9 cellular contexts compared by ENCODE assay signal in genomic region chr5:135242021-135242480, GRCh38.
DNase-seq lines count a peak whose midpoint lies in the region; ATAC-seq and TF ChIP-seq lines count a peak whose summit lies in the region.
"Had no signal": no experiment of that assay in that cellular context is flagged by ENCODE, and none has a peak within 500 bp of the region (broad histone marks: within the 10 kb centered on the region; RNA-seq: fewer than 3 reads in every experiment).

No MANE protein-coding gene starts in this region.

- H3K4me3 ChIP-seq in cardiac fibroblast (replicated peaks in 1 of 2; ENCODE audit: low read depth in 2 of 2, low read length in 2 of 2): no peak overlapping the region

- intact Hi-C loops in left colon (cut with DNase I, micrococcal nuclease): no loop called here

- no peak for TF ChIP-seq CTCF in cardiac fibroblast (IDR thresholded peaks at IDR 0.05; ENCODE audit: low read depth, low read length)

- ATAC-seq in left colon (peak; percentile 54), HG03378 (IDR thresholded peaks at IDR 0.05; ENCODE audit: unreplicated experiment) (no peak)
- ATAC-seq: activated naive CD8-positive, alpha-beta T cell treated with anti-CD3 and anti-CD28 coated beads, Interleukin-2, amount 50 U/mL, for 24 hours had no signal

- DNase-seq in activated CD4-positive, CD25-positive, alpha-beta regulatory T cell treated with anti-CD3 and anti-CD28 coated beads, Interleukin-2, amount 50 U/mL, for 72 hours: peak; percentile 5
- no peak for DNase-seq in activated CD4-positive, CD25-positive, alpha-beta regulatory T cell (lab: John Stamatoyannopoulos, UW)
- DNase-seq in cardiac fibroblast (ENCODE audit: low read depth in 2 of 2) (peak; percentile 49 to 61), left colon (no peak), ureter (ENCODE audit: low spot score) (peak; percentile 26), superior temporal gyrus (ENCODE audit: extremely low spot score) (no peak), NCI-H1694 treated with DMSO at 0.1 percent for 48 hours (lab: John Stamatoyannopoulos, UW) (no peak)
- DNase-seq: activated naive CD8-positive, alpha-beta T cell treated with anti-CD3 and anti-CD28 coated beads, Interleukin-2, amount 50 U/mL, for 24 hours had no signal

Comparison
In these comparisons a context has a peak if more than half of its experiments do, and no peak if none do; other contexts are left out.
1. DNase-seq: peak in activated CD4-positive, CD25-positive, alpha-beta regulatory T cell treated with anti-CD3 and anti-CD28 coated beads, Interleukin-2, amount 50 U/mL, for 72 hours (single experiment), cardiac fibroblast (2 of 2) and ureter (single experiment); none in activated CD4-positive, CD25-positive, alpha-beta regulatory T cell (0 of 4), left colon (0 of 2), superior temporal gyrus (single experiment) and NCI-H1694 treated with DMSO at 0.1 percent for 48 hours (single experiment).